In genomic region chr9:31321256-31321655, GRCh38 we compare ENCODE assay signal across 16 cellular contexts.
DNase-seq lines count a peak whose midpoint lies in the region; ATAC-seq and TF ChIP-seq lines count a peak whose summit lies in the region.
"Had no signal": no experiment of that assay in that cellular context is flagged by ENCODE, and none has a peak within 500 bp of the region (broad histone marks: within the 10 kb centered on the region; RNA-seq: fewer than 3 reads in every experiment).

No MANE protein-coding gene starts in this region.

- no peak overlapping the region for H3K56ac ChIP-seq in H9 (ENCODE audit: insufficient read length, low read depth, low read length)

- POLR2A ChIA-PET in naive thymus-derived CD4-positive, alpha-beta T cell (lab: Charles Lee) = interaction anchor here (0.9 kb wide), 1 partner anchor 19 kb away, joined by 4 read pairs; no protein-coding TSS in a partner anchor

- no peak overlapping the region for H2BK120ac ChIP-seq in H9 (ENCODE audit: low read depth, low read length, poor library complexity, severe bottlenecking)

- H3K9me3 ChIP-seq in H9 (ENCODE audit: control insufficient read depth, low read depth, low read length) (no peaks in the 10 kb centered on the region), T-helper 17 cell (ENCODE audit: control insufficient read depth, low read length, poor library complexity, severe bottlenecking) (no peaks in the 10 kb centered on the region), gastroesophageal sphincter (no peaks in the 10 kb centered on the region), transverse colon (no peaks in the 10 kb centered on the region)
- H3K9me3 ChIP-seq in naive thymus-derived CD4-positive, alpha-beta T cell (ENCODE audit: control insufficient read depth in 2 of 3, low read length in 3 of 3) = no peaks in the 10 kb centered on the region

- TF ChIP-seq CTCF in H9 (conservative IDR thresholded peaks at IDR 0.05) = no peak
- no peak for TF ChIP-seq CTCF in gastroesophageal sphincter (IDR thresholded peaks at IDR 0.05)
- no peak for TF ChIP-seq CTCF in transverse colon (IDR thresholded peaks at IDR 0.05)

- H3K4me1 Mint-ChIP-seq in H9 = peaks cover 0 to 2% of the 10 kb centered on the region in 2 experiments; a peak in 2 of 4 replicates
- H3K4me1 Mint-ChIP-seq in T-helper 17 cell = peaks cover 17% of the 10 kb centered on the region
- H3K4me1 Mint-ChIP-seq in stimulated activated memory B cell treated with anti-CD40 and anti-IgM and Interleukin-4, amounts not matched to agents 10 μg/mL and 1 μg/mL and 100 μg/mL, for 72 hours = peaks cover 10% of the 10 kb centered on the region
- H3K4me1 Mint-ChIP-seq in naive thymus-derived CD4-positive, alpha-beta T cell = peaks cover 10 to 42% (median 35%) of the 10 kb centered on the region in 7 donors

- H3K4me3 ChIP-seq in gastroesophageal sphincter (no peak overlapping the region), transverse colon (no peak overlapping the region)
- no peak overlapping the region for H3K4me3 ChIP-seq in naive thymus-derived CD4-positive, alpha-beta T cell (ENCODE audit: low read length)

- TF ChIP-seq POLR2A in gastroesophageal sphincter (IDR thresholded peaks at IDR 0.05) = no peak
- no peak for TF ChIP-seq POLR2A in transverse colon (IDR thresholded peaks at IDR 0.05)

- H4K8ac ChIP-seq in H9 (replicated peaks; ENCODE audit: insufficient read length, low read depth, low read length) = no peak overlapping the region

- H3K9me3 Mint-ChIP-seq in H9 = no peaks in the 10 kb centered on the region
- no peaks in the 10 kb centered on the region for H3K9me3 Mint-ChIP-seq in stimulated activated memory B cell treated with anti-CD40 and anti-IgM and Interleukin-4, amounts not matched to agents 10 μg/mL and 1 μg/mL and 100 μg/mL, for 72 hours
- peaks cover 0 to 4% (median 0%) of the 10 kb centered on the region in 11 donors for H3K9me3 Mint-ChIP-seq in naive thymus-derived CD4-positive, alpha-beta T cell

- no peak overlapping the region for H3K4me2 ChIP-seq in H9 (ENCODE audit: insufficient read depth, insufficient read length, low read length)

- no peak overlapping the region for H2AK5ac ChIP-seq in H9 (ENCODE audit: insufficient read length, low read length)

- no peaks in the 10 kb centered on the region for H3K23me2 ChIP-seq in H9 (ENCODE audit: insufficient read length, low read depth, low read length, poor library complexity, severe bottlenecking)

- no peak overlapping the region for H3K18ac ChIP-seq in H9 (ENCODE audit: insufficient read length, low read depth, low read length)

- CTCF ChIA-PET in naive thymus-derived CD4-positive, alpha-beta T cell (lab: Charles Lee) = interaction anchor here (0.7 kb wide), 1 partner anchor 167 kb away, joined by 3 read pairs; no protein-coding TSS in a partner anchor

- H3K4me1 ChIP-seq in H9 (ENCODE audit: insufficient read depth, low read length) (no peaks in the 10 kb centered on the region), gastroesophageal sphincter (no peaks in the 10 kb centered on the region), transverse colon (no peaks in the 10 kb centered on the region)
- H3K4me1 ChIP-seq in naive thymus-derived CD4-positive, alpha-beta T cell (ENCODE audit: control insufficient read depth in 2 of 2, insufficient read depth in 2 of 2, low read length in 2 of 2) = peaks cover 18 to 32% of the 10 kb centered on the region in 2 donors

- no peak overlapping the region for H2BK15ac ChIP-seq in H9 (ENCODE audit: low read depth, low read length)

- no peak overlapping the region for H3K27ac ChIP-seq in H9 (ENCODE audit: insufficient read length, low read depth, low read length)
- H3K27ac ChIP-seq in gastroesophageal sphincter = no peak overlapping the region
- no peak overlapping the region for H3K27ac ChIP-seq in naive thymus-derived CD4-positive, alpha-beta T cell (ENCODE audit: low read depth, low read length)
- H3K27ac ChIP-seq in transverse colon = no peak overlapping the region

- H3K27ac Mint-ChIP-seq in H9 = no peak overlapping the region; a peak in 1 of 7 replicates
- H3K27ac Mint-ChIP-seq in T-helper 17 cell = peak overlapping the region; percentile 93
- no peak overlapping the region for H3K27ac Mint-ChIP-seq in stimulated activated memory B cell treated with anti-CD40 and anti-IgM and Interleukin-4, amounts not matched to agents 10 μg/mL and 1 μg/mL and 100 μg/mL, for 72 hours
- H3K27ac Mint-ChIP-seq in naive thymus-derived CD4-positive, alpha-beta T cell = peak overlapping the region in 1 of 9 donors; percentile 65

- DNase-seq in H9 (peak; percentile 29), T-helper 17 cell (no peak), transverse colon (no peak)
- DNase-seq in naive thymus-derived CD4-positive, alpha-beta T cell = no peak
- DNase-seq: C1 segment of cervical spinal cord; Calu3; CD4-positive, alpha-beta memory T cell; COR-L47; DMS53; DMS79 treated with DMSO at 0.1 percent for 48 hours; GF-D8; GOT3; HCEC 1CT had no signal

- no peak overlapping the region for H3K9ac ChIP-seq in H9 (ENCODE audit: extremely low read depth, insufficient read length, low read length)

- H3K36me3 ChIP-seq in gastroesophageal sphincter (no peaks in the 10 kb centered on the region), transverse colon (no peaks in the 10 kb centered on the region)
- H3K36me3 ChIP-seq in naive thymus-derived CD4-positive, alpha-beta T cell (ENCODE audit: control insufficient read depth in 2 of 3, insufficient read depth in 3 of 3, low read length in 3 of 3) = no peaks in the 10 kb centered on the region

- no peak overlapping the region for H4K91ac ChIP-seq in H9 (ENCODE audit: insufficient read length, low read depth, low read length)

- H3K27me3 ChIP-seq in H9 (ENCODE audit: insufficient read depth, low read length) = no peaks in the 10 kb centered on the region
- H3K27me3 ChIP-seq in gastroesophageal sphincter = no peaks in the 10 kb centered on the region
- no peaks in the 10 kb centered on the region for H3K27me3 ChIP-seq in naive thymus-derived CD4-positive, alpha-beta T cell (ENCODE audit: control insufficient read depth in 2 of 2, insufficient read depth in 2 of 2, low read length in 2 of 2)
- no peaks in the 10 kb centered on the region for H3K27me3 ChIP-seq in transverse colon

- no peak overlapping the region for H2BK5ac ChIP-seq in H9 (ENCODE audit: insufficient read length, low read length)

- no peaks in the 10 kb centered on the region for H3K79me2 ChIP-seq in H9 (ENCODE audit: insufficient read depth, low read length)

- TF ChIP-seq EP300 in gastroesophageal sphincter (IDR thresholded peaks at IDR 0.05) (no peak), transverse colon (IDR thresholded peaks at IDR 0.05; ENCODE audit: low read depth) (no peak)

- WGBS in H9 (ENCODE audit: extremely low coverage, insufficient read length, low lambda C conversion rate) = no CpG with 5 or more reads among the region's 6 CpGs
- no CpG with 5 or more reads among the region's 6 CpGs for WGBS in gastroesophageal sphincter (ENCODE audit: low coverage in 1 of 2), 2 donors
- 89% methylated on average over 4 of the region's 6 CpGs; no CpG with 5 or more reads in 1 of the 2 donors for WGBS in transverse colon (ENCODE audit: low coverage in 1 of 2), 2 donors

- H3K4ac ChIP-seq in H9 (ENCODE audit: low read depth, low read length) = no peak overlapping the region

- no peak overlapping the region for H3T11ph ChIP-seq in H9 (ENCODE audit: low read length)

- no peak overlapping the region for H2BK20ac ChIP-seq in H9 (ENCODE audit: low read depth, low read length, poor library complexity, severe bottlenecking)

- no peaks in the 10 kb centered on the region for H3K36me3 Mint-ChIP-seq in H9 (ENCODE audit: insufficient read depth in 1 of 3, low read depth in 3 of 3)
- no peaks in the 10 kb centered on the region for H3K36me3 Mint-ChIP-seq in T-helper 17 cell (ENCODE audit: low read depth)
- no peaks in the 10 kb centered on the region for H3K36me3 Mint-ChIP-seq in stimulated activated memory B cell treated with anti-CD40 and anti-IgM and Interleukin-4, amounts not matched to agents 10 μg/mL and 1 μg/mL and 100 μg/mL, for 72 hours
- H3K36me3 Mint-ChIP-seq in naive thymus-derived CD4-positive, alpha-beta T cell = no peaks in the 10 kb centered on the region
- H3K36me3 Mint-ChIP-seq: CD4-positive, alpha-beta memory T cell had no signal

- no peaks in the 10 kb centered on the region for H4K20me1 ChIP-seq in H9 (ENCODE audit: control insufficient read depth, insufficient read depth, insufficient read length)

- intact Hi-C loops in naive thymus-derived CD4-positive, alpha-beta T cell (cut with micrococcal nuclease) = loop anchor here in 1 of 2 donors (5.0 kb wide), 3 partner anchors 96 to 476 kb away; no protein-coding TSS in a partner anchor
- intact Hi-C loops in transverse colon (cut with DNase I; ENCODE audit: low total_unique reads) = no loop called here

- H3K4me3 Mint-ChIP-seq in H9 = no peak overlapping the region
- H3K4me3 Mint-ChIP-seq in T-helper 17 cell = no peak overlapping the region
- H3K4me3 Mint-ChIP-seq in stimulated activated memory B cell treated with anti-CD40 and anti-IgM and Interleukin-4, amounts not matched to agents 10 μg/mL and 1 μg/mL and 100 μg/mL, for 72 hours = no peak overlapping the region
- H3K4me3 Mint-ChIP-seq in naive thymus-derived CD4-positive, alpha-beta T cell = no peak overlapping the region
- H3K4me3 Mint-ChIP-seq: CD4-positive, alpha-beta memory T cell had no signal

- ATAC-seq in T-helper 17 cell (no peak), gastroesophageal sphincter (peak; percentile 14), GM18519 (IDR thresholded peaks at IDR 0.05; ENCODE audit: low FRiP score, unreplicated experiment) (no peak)
- ATAC-seq in stimulated activated memory B cell treated with anti-CD40 and anti-IgM and Interleukin-4, amounts not matched to agents 10 μg/mL and 1 μg/mL and 100 μg/mL, for 72 hours = peak; percentile 31
- no peak for ATAC-seq in naive thymus-derived CD4-positive, alpha-beta T cell

- H3K27me3 Mint-ChIP-seq in H9 (ENCODE audit: low read depth) (no peaks in the 10 kb centered on the region), T-helper 17 cell (no peaks in the 10 kb centered on the region)
- H3K27me3 Mint-ChIP-seq in stimulated activated memory B cell treated with anti-CD40 and anti-IgM and Interleukin-4, amounts not matched to agents 10 μg/mL and 1 μg/mL and 100 μg/mL, for 72 hours = no peaks in the 10 kb centered on the region
- H3K27me3 Mint-ChIP-seq in naive thymus-derived CD4-positive, alpha-beta T cell = peaks cover 0 to 3% (median 0%) of the 10 kb centered on the region in 5 donors
- H3K27me3 Mint-ChIP-seq: CD4-positive, alpha-beta memory T cell had no signal

- no peak overlapping the region for H2BK12ac ChIP-seq in H9 (ENCODE audit: insufficient read length, low read depth, low read length)

- no peak overlapping the region for H3K23ac ChIP-seq in H9 (ENCODE audit: insufficient read length, low read depth, low read length)

- no peak overlapping the region for H2AFZ ChIP-seq in H9 (ENCODE audit: low read length)

- H3K14ac ChIP-seq in H9 (ENCODE audit: insufficient read depth, low read length) = no peak overlapping the region

- in situ Hi-C loops in transverse colon (cut with MboI; ENCODE audit: low pct_ligation_motif_present in 1 of 4, low pct_unique_long_range_greater_than_20kb in 1 of 4, low sequenced_read_pairs in 3 of 4) = loop anchor here in 1 of 4 donors (25.0 kb wide), 1 partner anchor 184 kb away; no protein-coding TSS in a partner anchor

- H3K79me1 ChIP-seq in H9 (ENCODE audit: insufficient read depth, low read depth, low read length, poor library complexity, severe bottlenecking) = no peaks in the 10 kb centered on the region

- no peak overlapping the region for H4K5ac ChIP-seq in H9 (ENCODE audit: insufficient read length, low read depth, low read length)

Comparison
In these comparisons a context has a peak if more than half of its experiments do, and no peak if none do; other contexts are left out.
1. ATAC-seq: peak in gastroesophageal sphincter (single experiment) and stimulated activated memory B cell treated with anti-CD40 and anti-IgM and Interleukin-4, amounts not matched to agents 10 μg/mL and 1 μg/mL and 100 μg/mL, for 72 hours (single experiment); none in T-helper 17 cell (single experiment), naive thymus-derived CD4-positive, alpha-beta T cell (single experiment) and GM18519 (single experiment).